ENCODE assay signal across 8 cellular contexts in genomic region chr1:150875197-150876110, GRCh38. TPM values are rescaled to one million over a fixed set of nuclear protein-coding genes. Genes with fewer than 3 reads are reported as not detected.
DNase-seq lines count a peak whose midpoint lies in the region; TF ChIP-seq lines count a peak whose summit lies in the region.

No MANE protein-coding gene starts in this region.

- peaks cover 21% of the 10 kb centered on the region for H3K4me1 ChIP-seq in OCI-LY1 (ENCODE audit: insufficient read depth, low read length, severe bottlenecking)
- no peaks in the 10 kb centered on the region for H3K4me1 ChIP-seq in mesendoderm (ENCODE audit: control insufficient read depth, low read depth, low read length)
- no peaks in the 10 kb centered on the region for H3K4me1 ChIP-seq in uterus

- no peak for TF ChIP-seq POLR2A in uterus (IDR thresholded peaks at IDR 0.05)

- no peak overlapping the region for H4K8ac ChIP-seq in mesendoderm (ENCODE audit: low read depth, low read length)

- peaks cover 11% of the 10 kb centered on the region for H3K79me1 ChIP-seq in mesendoderm (ENCODE audit: low read length)

- H3K4me3 ChIP-seq in OCI-LY1 (ENCODE audit: low read depth, low read length, poor library complexity, severe bottlenecking) (peak overlapping the region; percentile 80), coronary artery (peak overlapping the region; percentile 95), mesendoderm (ENCODE audit: low read length) (peak overlapping the region; percentile 83), uterus (peak overlapping the region; percentile 81 to 100)

- no peak overlapping the region for H3K4ac ChIP-seq in mesendoderm (ENCODE audit: low read depth, low read length)

- H3K9ac ChIP-seq in OCI-LY1 (ENCODE audit: low read length) (peak overlapping the region; percentile 73), mesendoderm (ENCODE audit: low read length) (peak overlapping the region; percentile 78)

- H3K18ac ChIP-seq in mesendoderm (ENCODE audit: low read length): peak overlapping the region; percentile 99

- H3K36me3 ChIP-seq in OCI-LY1 (ENCODE audit: insufficient read depth, low read length) (0 out of 2 replicates have a peak, but pooled peaks cover 3% of the 10 kb centered on the region), mesendoderm (ENCODE audit: control insufficient read depth, insufficient read depth, low read length) (no peaks in the 10 kb centered on the region), uterus (no peaks in the 10 kb centered on the region)

- no peaks in the 10 kb centered on the region for H3K9me2 ChIP-seq in OCI-LY1 (ENCODE audit: low read depth, low read length)

- H2AK5ac ChIP-seq in mesendoderm (ENCODE audit: low read length): no peak overlapping the region

- no peak overlapping the region for H2BK5ac ChIP-seq in mesendoderm (ENCODE audit: low read length)

- no peak overlapping the region for H2BK15ac ChIP-seq in mesendoderm (replicated peaks; ENCODE audit: low read depth)

- no peak overlapping the region for H2AFZ ChIP-seq in OCI-LY1 (ENCODE audit: low read length)

- H3F3A ChIP-seq in OCI-LY1 (ENCODE audit: insufficient read depth, low read length): no peaks in the 10 kb centered on the region

- DNase-seq in DMS53 (lab: John Stamatoyannopoulos, UW): peak; percentile 44
- no peak for DNase-seq in DMS53 treated with DMSO at 0.1 percent for 48 hours (lab: John Stamatoyannopoulos, UW; ENCODE audit: unreplicated experiment)
- DNase-seq in coronary artery (ENCODE audit: low spot score): no peak
- no peak for DNase-seq in mesendoderm
- no peak for DNase-seq in uterus
- no peak for DNase-seq in NCI-H774 (lab: John Stamatoyannopoulos, UW)
- DNase-seq in mesenteric fat pad (ENCODE audit: low spot score): no peak

- H3K27ac ChIP-seq in OCI-LY1 (ENCODE audit: low read depth, low read length, poor library complexity, severe bottlenecking): peak overlapping the region; percentile 78
- peak overlapping the region; percentile 97 to 98 for H3K27ac ChIP-seq in coronary artery
- peak overlapping the region; percentile 90 for H3K27ac ChIP-seq in mesendoderm (ENCODE audit: low read depth, low read length)
- H3K27ac ChIP-seq in uterus: peak overlapping the region; percentile 99

- TF ChIP-seq CTCF in OCI-LY1 (IDR thresholded peaks at IDR 0.05; ENCODE audit: low read length) (no peak), coronary artery (IDR thresholded peaks at IDR 0.05) (no peak), uterus (IDR thresholded peaks at IDR 0.05) (no peak)

- peak overlapping the region; percentile 93 for H3K56ac ChIP-seq in mesendoderm (ENCODE audit: low read length)

- WGBS in mesendoderm (ENCODE audit: extremely low coverage, insufficient coverage, low lambda C conversion rate): 100% methylated on average over 2 of the region's 17 CpGs

- H4K20me1 ChIP-seq in OCI-LY1 (ENCODE audit: insufficient read depth, low read length): no peaks in the 10 kb centered on the region

- H3K23ac ChIP-seq in mesendoderm (ENCODE audit: low read length): no peak overlapping the region

- H3K79me2 ChIP-seq in OCI-LY1 (ENCODE audit: insufficient read depth, low read length): peaks cover 18% of the 10 kb centered on the region
- H3K79me2 ChIP-seq in mesendoderm (ENCODE audit: control insufficient read depth, insufficient read depth, low read length): peaks cover 10% of the 10 kb centered on the region

- H2BK120ac ChIP-seq in mesendoderm (ENCODE audit: low read depth, low read length): no peak overlapping the region

- H3K9me3 ChIP-seq in OCI-LY1 (ENCODE audit: low read length): no peaks in the 10 kb centered on the region
- no peaks in the 10 kb centered on the region for H3K9me3 ChIP-seq in uterus

- H4K5ac ChIP-seq in mesendoderm (ENCODE audit: low read length): no peak overlapping the region

- intact Hi-C loops in uterus (cut with DNase I; ENCODE audit: low total_unique reads): no loop called here

- peak overlapping the region; percentile 96 for H3K4me2 ChIP-seq in OCI-LY1 (ENCODE audit: low read length)
- H3K4me2 ChIP-seq in mesendoderm (ENCODE audit: low read length): peak overlapping the region; percentile 73

- no peaks in the 10 kb centered on the region for H3K27me3 ChIP-seq in OCI-LY1 (ENCODE audit: insufficient read depth, low read length)
- H3K27me3 ChIP-seq in mesendoderm (ENCODE audit: insufficient read depth, low read length, poor library complexity): no peaks in the 10 kb centered on the region
- no peaks in the 10 kb centered on the region for H3K27me3 ChIP-seq in uterus

RNA-seq across cellular contexts. Expression of gene ARNT, which starts 0.9 kb away (rescaled TPM):
- 15.1 TPM for polyA plus RNA-seq in mesendoderm (2013, experiment 1 of 2)
- 15.2 TPM for polyA plus RNA-seq in mesendoderm (2013, experiment 2 of 2)
- total RNA-seq in uterus (10 to 100 TPM; 28.9 to 86.1 (median 59.1) TPM), mesenteric fat pad (51.0 TPM)

RNA-seq across cellular contexts. Expression of gene CTXND2, which starts 11.5 kb away (rescaled TPM):
- not detected for polyA plus RNA-seq in mesendoderm (2013, experiment 1 of 2)
- not detected for polyA plus RNA-seq in mesendoderm (2013, experiment 2 of 2)
- not detected for total RNA-seq in uterus
- total RNA-seq in mesenteric fat pad: not detected

RNA-seq across cellular contexts. Expression of gene SETDB1, which starts 50.7 kb away (rescaled TPM):
- polyA plus RNA-seq in mesendoderm (2013, experiment 1 of 2): 23.4 TPM
- 22.4 TPM for polyA plus RNA-seq in mesendoderm (2013, experiment 2 of 2)
- 10 to 100 TPM; 21.8 to 63.2 (median 54.4) TPM for total RNA-seq in uterus
- total RNA-seq in mesenteric fat pad: 32.3 TPM
